Comparison of ENCODE assay signal across 12 cellular contexts in the genomic region with DNA sequence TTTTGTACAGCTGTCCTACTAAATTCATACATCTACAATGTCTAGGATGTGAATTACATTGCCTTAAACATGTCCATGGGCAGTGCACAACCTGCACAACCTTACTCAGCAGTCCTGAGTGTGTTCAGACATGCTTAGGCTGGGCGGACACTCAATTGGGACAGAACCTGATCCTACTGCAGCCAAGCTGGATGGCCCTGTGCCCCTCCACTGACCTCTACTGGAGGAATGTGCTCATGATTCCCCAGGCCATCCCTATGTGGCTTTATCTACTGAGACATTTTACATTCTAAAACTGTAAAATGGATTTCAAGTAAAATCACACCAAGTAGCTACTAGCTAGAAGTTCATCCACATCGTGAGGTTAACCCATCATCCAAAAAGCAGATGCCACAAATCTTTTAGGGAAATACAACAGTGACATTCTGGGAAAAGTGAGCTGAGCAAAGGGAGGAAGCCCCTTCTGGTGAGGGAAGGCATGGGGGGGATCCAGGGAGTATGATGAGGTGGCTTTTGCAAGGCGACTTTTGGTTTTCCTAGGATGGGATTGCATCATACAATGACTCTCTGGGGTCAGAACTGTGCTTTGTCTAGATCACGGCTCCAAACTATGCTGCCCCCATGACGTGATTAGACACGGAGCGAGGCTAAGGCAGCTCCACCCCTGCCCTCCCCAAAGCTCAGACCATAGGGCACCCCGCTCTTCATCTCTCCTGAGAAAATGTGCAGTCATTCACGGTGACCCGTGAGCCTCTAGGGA.
DNase-seq lines count a peak whose midpoint lies in the region; ATAC-seq, FAIRE-seq and TF ChIP-seq lines count a peak whose summit lies in the region.
"Had no signal": no experiment of that assay in that cellular context is flagged by ENCODE, and none has a peak within 500 bp of the region (broad histone marks: within the 10 kb centered on the region; RNA-seq: fewer than 3 reads in every experiment).

No MANE protein-coding gene starts in this region.

- ATAC-seq in left lobe of liver (peak; percentile 91), HG03108 (IDR thresholded peaks at IDR 0.05; ENCODE audit: unreplicated experiment) (no peak), HG03135 (IDR thresholded peaks at IDR 0.05; ENCODE audit: unreplicated experiment) (no peak), HG02970 (IDR thresholded peaks at IDR 0.05; ENCODE audit: low FRiP score, unreplicated experiment) (no peak)

- peak; percentile 1 for TF ChIP-seq CTCF in D721Med (IDR thresholded peaks at IDR 0.05; ENCODE audit: insufficient read depth, missing control alignments)

- DNase-seq in D721Med (ENCODE audit: insufficient read length, low spot score) (no peak), HPDE6-E6E7 (ENCODE audit: extremely low spot score) (peak; percentile 27), astrocyte of the hippocampus (ENCODE audit: low read depth, low spot score) (peak; percentile 45), left lobe of liver (ENCODE audit: low spot score) (no peak), NCI-H1417 treated with DMSO at 0.1 percent for 48 hours (lab: John Stamatoyannopoulos, UW) (no peak)
- DNase-seq: esophagus squamous epithelium, MV-4-11, ovary, T-helper 1 cell had no signal

- no peak for FAIRE-seq in D721Med (lab: Jason Lieb, UNC)

Comparison
In these comparisons a context has a peak if more than half of its experiments do, and no peak if none do; other contexts are left out.
1. DNase-seq: peak in HPDE6-E6E7 (single experiment) and astrocyte of the hippocampus (single experiment); none in D721Med (single experiment), left lobe of liver (single experiment) and NCI-H1417 treated with DMSO at 0.1 percent for 48 hours (single experiment).